Comparison of ENCODE assay signal across 33 cellular contexts in genomic region chr20:46494077-46494476, GRCh38. TPM values are rescaled to one million over a fixed set of nuclear protein-coding genes. Genes with fewer than 3 reads are reported as not detected.
"Had no signal": no experiment of that assay in that cellular context is flagged by ENCODE, and none has a peak within 500 bp of the region (broad histone marks: within the 10 kb centered on the region; RNA-seq: fewer than 3 reads in every experiment).

No MANE protein-coding gene starts in this region.

- H3K4me1 ChIP-seq: adrenal gland, body of pancreas, colonic mucosa, esophagus muscularis mucosa, foreskin keratinocyte, gastroesophageal sphincter, heart right ventricle had no signal

- H3K27ac ChIP-seq: adrenal gland, body of pancreas, cardiac muscle cell, colonic mucosa, dorsolateral prefrontal cortex, esophagus muscularis mucosa, foreskin keratinocyte, gastroesophageal sphincter, heart right ventricle, hepatocyte, WERI-Rb-1 had no signal

- H2AFZ ChIP-seq: hepatocyte had no signal

- H3K4me3 ChIP-seq: adrenal gland, body of pancreas, cardiac muscle cell, colonic mucosa, dorsolateral prefrontal cortex, esophagus muscularis mucosa, gastroesophageal sphincter, heart right ventricle, hepatocyte had no signal

- H3K9me3 ChIP-seq: adrenal gland, colonic mucosa had no signal

- H3K4me2 ChIP-seq: hepatocyte had no signal

- H3K27me3 ChIP-seq: adrenal gland, body of pancreas, cardiac muscle cell, colonic mucosa, dorsolateral prefrontal cortex, esophagus muscularis mucosa, foreskin keratinocyte, hepatocyte had no signal

- H3K36me3 ChIP-seq: adrenal gland, cardiac muscle cell, colonic mucosa, gastroesophageal sphincter, heart right ventricle, WERI-Rb-1 had no signal

- DNase-seq: activated B cell treated with CpG ODN at 0.5 μM for 24 hours; activated CD4-positive, alpha-beta T cell treated with anti-CD3 and anti-CD28 coated beads for 48 hours; activated CD4-positive, alpha-beta T cell treated with anti-CD3 and anti-CD28 coated beads, Interleukin-2, amount 50 U/mL, for 1 hour; activated CD4-positive, alpha-beta T cell treated with anti-CD3 and anti-CD28 coated beads, Interleukin-2, amount 50 U/mL, for 48 hours; activated CD8-positive, alpha-beta memory T cell treated with anti-CD3 and anti-CD28 coated beads for 24 hours; activated CD8-positive, alpha-beta T cell treated with anti-CD3 and anti-CD28 coated beads for 36 hours; activated effector memory CD4-positive, alpha-beta T cell treated with Interleukin-2 at 50 U/mL for 16 hours; activated naive CD4-positive, alpha-beta T cell treated with anti-CD3 and anti-CD28 coated beads for 36 hours; activated naive CD8-positive, alpha-beta T cell treated with anti-CD3 and anti-CD28 coated beads for 36 hours; activated naive CD8-positive, alpha-beta T cell treated with anti-CD3 and anti-CD28 coated beads, Interleukin-2, amount 50 U/mL, for 24 hours; activated T-cell treated with anti-CD3 and anti-CD28 coated beads, Interleukin-2, amount 50 U/mL, for 4 hours; adrenal gland; amygdala; aorta; body of pancreas; central memory CD4-positive, alpha-beta T cell; cerebellar nuclear complex; colonic mucosa; dorsolateral prefrontal cortex; effector memory CD4-positive, alpha-beta T cell; endodermal cell; erythroblast; foreskin keratinocyte; heart right ventricle; T-helper 17 cell; T1000; WERI-Rb-1 had no signal

- ATAC-seq: activated CD4-positive, CD25-positive, alpha-beta regulatory T cell treated with anti-CD3 and anti-CD28 coated beads, Interleukin-2, amount 50 U/mL, for 24 hours; activated CD8-positive, alpha-beta T cell treated with anti-CD3 and anti-CD28 coated beads for 36 hours; activated naive CD8-positive, alpha-beta T cell treated with anti-CD3 and anti-CD28 coated beads, Interleukin-2, amount 50 U/mL, for 24 hours; activated T-cell treated with anti-CD3 and anti-CD28 coated beads, Interleukin-2, amount 50 U/mL, for 4 hours; activated T-helper 17 cell treated with anti-CD3 and anti-CD28 coated beads, Interleukin-2, amount 50 U/mL, for 72 hours; body of pancreas; foreskin keratinocyte; gastroesophageal sphincter; heart right ventricle; T-helper 17 cell had no signal

- H3K79me2 ChIP-seq: hepatocyte had no signal

RNA-seq across cellular contexts. Expression of gene OCSTAMP, which starts 56.4 kb away (rescaled TPM):
- polyA plus RNA-seq: aorta, cardiac muscle cell, foreskin keratinocyte, heart right ventricle, hepatocyte had no signal
